ENCODE assay signal across 9 cellular contexts in genomic region chr11:126965331-126965730, GRCh38. TPM values are rescaled to one million over a fixed set of nuclear protein-coding genes. Genes with fewer than 3 reads are reported as not detected.
"Had no signal": no experiment of that assay in that cellular context is flagged by ENCODE, and none has a peak within 500 bp of the region (broad histone marks: within the 10 kb centered on the region; RNA-seq: fewer than 3 reads in every experiment).

No MANE protein-coding gene starts in this region.

- H3K4me3 ChIP-seq: GM12878 had no signal

- ATAC-seq: GM12878 had no signal

- FAIRE-seq: G401.6, GM12878, GM12891, GM12892, GM18507, GM19239 had no signal

- DNase-seq: GDM1, GF-D8 had no signal

RNA-seq across cellular contexts. Expression of gene KIRREL3, which starts 35.2 kb away (rescaled TPM):
- total RNA-seq: G401 had no signal
- polyA plus RNA-seq: GM12878 had no signal
